Comparison of ENCODE assay signal across 8 cellular contexts in genomic region chr1:115337633-115338456, GRCh38. TPM values are rescaled to one million over a fixed set of nuclear protein-coding genes. Genes with fewer than 3 reads are reported as not detected.
A peak's percentile ranks its signal among the peaks of the same experiment; 100 is the strongest.
DNase-seq lines count a peak whose midpoint lies in the region.

TSS of gene NGF (minus strand) at chr1:115338249. CDS start at chr1:115286795, 51,454 bp downstream.

- H3K27me3 ChIP-seq in mesendoderm (ENCODE audit: insufficient read depth, low read length, poor library complexity): peaks cover 9% of the 10 kb centered on the region

- H3K27ac ChIP-seq in mesendoderm (ENCODE audit: low read depth, low read length): no peak within 1 kb of the TSS

- peak within 1 kb of the TSS; percentile 89 for H3K23ac ChIP-seq in mesendoderm (ENCODE audit: low read length)

- no peak within 1 kb of the TSS for H3K27ac Mint-ChIP-seq in dendritic cell treated with granulocyte-macrophage colony-stimulating factor and Interleukin-4, amounts not matched to agents 40 ng/mL and 50 ng/mL, for 4 days
- H3K27ac Mint-ChIP-seq in activated CD4-positive, alpha-beta T cell treated with anti-CD3 and anti-CD28 coated beads, Interleukin-2, amount 10 ng/mL, durations not matched to agents 7 days and 5 days: no peak within 1 kb of the TSS

- H4K8ac ChIP-seq in mesendoderm (ENCODE audit: low read depth, low read length): no peak within 1 kb of the TSS

- no peak within 1 kb of the TSS for H2BK15ac ChIP-seq in mesendoderm (replicated peaks; ENCODE audit: low read depth)

- no peaks in the 10 kb centered on the region for H3K36me3 ChIP-seq in mesendoderm (ENCODE audit: control insufficient read depth, insufficient read depth, low read length)

- peak within 1 kb of the TSS; percentile 72 for H3K9ac ChIP-seq in mesendoderm (ENCODE audit: low read length)

- H2BK5ac ChIP-seq in mesendoderm (ENCODE audit: low read length): no peak within 1 kb of the TSS

- H3K4me2 ChIP-seq in mesendoderm (ENCODE audit: low read length): peak within 1 kb of the TSS; percentile 100

- H3K4me1 ChIP-seq in mesendoderm (ENCODE audit: control insufficient read depth, low read depth, low read length): no peaks in the 10 kb centered on the region

- H3K56ac ChIP-seq in mesendoderm (ENCODE audit: low read length): peak within 1 kb of the TSS; percentile 90

- intact Hi-C loops in dendritic cell treated with granulocyte-macrophage colony-stimulating factor and Interleukin-4, amounts not matched to agents 40 ng/mL and 50 ng/mL, for 4 days (cut with micrococcal nuclease): no loop called here

- no peaks in the 10 kb centered on the region for H3K36me3 Mint-ChIP-seq in dendritic cell treated with granulocyte-macrophage colony-stimulating factor and Interleukin-4, amounts not matched to agents 40 ng/mL and 50 ng/mL, for 4 days (ENCODE audit: low read depth)
- no peaks in the 10 kb centered on the region for H3K36me3 Mint-ChIP-seq in activated CD4-positive, alpha-beta T cell treated with anti-CD3 and anti-CD28 coated beads, Interleukin-2, amount 10 ng/mL, durations not matched to agents 7 days and 5 days (ENCODE audit: low read depth)

- no CpG with 5 or more reads among the region's 69 CpGs for WGBS in mesendoderm (ENCODE audit: extremely low coverage, insufficient coverage, low lambda C conversion rate)

- in situ Hi-C loops in ACHN (cut with HindIII; ENCODE audit: low pct_ligation_motif_present, low pct_unique_long_range_greater_than_20kb, low sequenced_read_pairs): no loop called here

- peak within 1 kb of the TSS; percentile 22 for H3K18ac ChIP-seq in mesendoderm (ENCODE audit: low read length)

- no peak within 1 kb of the TSS for H4K5ac ChIP-seq in mesendoderm (ENCODE audit: low read length)

- H3K79me1 ChIP-seq in mesendoderm (ENCODE audit: low read length): no peaks in the 10 kb centered on the region

- peak within 1 kb of the TSS; percentile 58 for H3K4me3 ChIP-seq in mesendoderm (ENCODE audit: low read length)

- no peaks in the 10 kb centered on the region for H3K79me2 ChIP-seq in mesendoderm (ENCODE audit: control insufficient read depth, insufficient read depth, low read length)

- CTCF ChIA-PET in activated CD4-positive, alpha-beta T cell treated with anti-CD3 and anti-CD28 coated beads, Interleukin-2, amount 10 ng/mL, durations not matched to agents 7 days and 5 days (lab: Charles Lee): interaction anchor here (1.0 kb wide), 1 partner anchor 207 kb away, joined by 5 read pairs; no protein-coding TSS in a partner anchor

- peak; percentile 55 for DNase-seq in ACHN
- DNase-seq in NCI-H1105 (lab: John Stamatoyannopoulos, UW): peak; percentile 65
- peak; percentile 89 for DNase-seq in mesendoderm
- no peak for DNase-seq in HT-29 (ENCODE audit: low spot score)
- no peak for DNase-seq in NOMO-1 treated with dmso at 0.1 percent for 144 hours (lab: John Stamatoyannopoulos, UW; ENCODE audit: unreplicated experiment)
- DNase-seq in activated T-cell treated with anti-CD3 and anti-CD28 coated beads, Interleukin-2, amount 50 U/mL, for 1 hour: no peak
- DNase-seq in activated CD4-positive, alpha-beta T cell treated with anti-CD3 and anti-CD28 coated beads, Interleukin-2, amount 10 ng/mL, durations not matched to agents 7 days and 5 days: no peak

- POLR2A ChIA-PET in activated CD4-positive, alpha-beta T cell treated with anti-CD3 and anti-CD28 coated beads, Interleukin-2, amount 10 ng/mL, durations not matched to agents 7 days and 5 days (lab: Charles Lee): no interaction called here

- H3K27me3 Mint-ChIP-seq in dendritic cell treated with granulocyte-macrophage colony-stimulating factor and Interleukin-4, amounts not matched to agents 40 ng/mL and 50 ng/mL, for 4 days: peaks cover 43% of the 10 kb centered on the region
- peaks cover 37% of the 10 kb centered on the region for H3K27me3 Mint-ChIP-seq in activated CD4-positive, alpha-beta T cell treated with anti-CD3 and anti-CD28 coated beads, Interleukin-2, amount 10 ng/mL, durations not matched to agents 7 days and 5 days

- H3K4me3 Mint-ChIP-seq in dendritic cell treated with granulocyte-macrophage colony-stimulating factor and Interleukin-4, amounts not matched to agents 40 ng/mL and 50 ng/mL, for 4 days: peak within 1 kb of the TSS; percentile 10
- H3K4me3 Mint-ChIP-seq in activated CD4-positive, alpha-beta T cell treated with anti-CD3 and anti-CD28 coated beads, Interleukin-2, amount 10 ng/mL, durations not matched to agents 7 days and 5 days: no peak within 1 kb of the TSS

- H2AK5ac ChIP-seq in mesendoderm (ENCODE audit: low read length): no peak within 1 kb of the TSS

- peaks cover 27% of the 10 kb centered on the region for H3K4me1 Mint-ChIP-seq in dendritic cell treated with granulocyte-macrophage colony-stimulating factor and Interleukin-4, amounts not matched to agents 40 ng/mL and 50 ng/mL, for 4 days (ENCODE audit: low read depth)
- H3K4me1 Mint-ChIP-seq in activated CD4-positive, alpha-beta T cell treated with anti-CD3 and anti-CD28 coated beads, Interleukin-2, amount 10 ng/mL, durations not matched to agents 7 days and 5 days: no peaks in the 10 kb centered on the region

- no peaks in the 10 kb centered on the region for H3K9me3 Mint-ChIP-seq in dendritic cell treated with granulocyte-macrophage colony-stimulating factor and Interleukin-4, amounts not matched to agents 40 ng/mL and 50 ng/mL, for 4 days
- H3K9me3 Mint-ChIP-seq in activated CD4-positive, alpha-beta T cell treated with anti-CD3 and anti-CD28 coated beads, Interleukin-2, amount 10 ng/mL, durations not matched to agents 7 days and 5 days: no peaks in the 10 kb centered on the region

- no peak within 1 kb of the TSS for H3K4ac ChIP-seq in mesendoderm (ENCODE audit: low read depth, low read length)

- H2BK120ac ChIP-seq in mesendoderm (ENCODE audit: low read depth, low read length): no peak within 1 kb of the TSS

RNA-seq across cellular contexts. Expression of gene NGF, which starts in this region (rescaled TPM):
- polyA plus RNA-seq in mesendoderm (2013, experiment 1 of 2): 0.45 TPM
- 0.41 TPM for polyA plus RNA-seq in mesendoderm (2013, experiment 2 of 2)
- total RNA-seq in HT-29 (2014; rRNA removed; shearing (Covaris generic)): not detected in 2 replicates
- not detected for total RNA-seq in activated CD4-positive, alpha-beta T cell treated with anti-CD3 and anti-CD28 coated beads, Interleukin-2, amount 10 ng/mL, durations not matched to agents 7 days and 5 days

Comparison
In these comparisons a context has a peak if more than half of its experiments do, and no peak if none do; other contexts are left out.
1. DNase-seq: peak in ACHN (single experiment), NCI-H1105 (single experiment) and mesendoderm (single experiment); none in HT-29 (single experiment), NOMO-1 treated with dmso at 0.1 percent for 144 hours (single experiment), activated T-cell treated with anti-CD3 and anti-CD28 coated beads, Interleukin-2, amount 50 U/mL, for 1 hour (single experiment) and activated CD4-positive, alpha-beta T cell treated with anti-CD3 and anti-CD28 coated beads, Interleukin-2, amount 10 ng/mL, durations not matched to agents 7 days and 5 days (single experiment).